ENCODE assay signal across 19 cellular contexts in the genomic region with DNA sequence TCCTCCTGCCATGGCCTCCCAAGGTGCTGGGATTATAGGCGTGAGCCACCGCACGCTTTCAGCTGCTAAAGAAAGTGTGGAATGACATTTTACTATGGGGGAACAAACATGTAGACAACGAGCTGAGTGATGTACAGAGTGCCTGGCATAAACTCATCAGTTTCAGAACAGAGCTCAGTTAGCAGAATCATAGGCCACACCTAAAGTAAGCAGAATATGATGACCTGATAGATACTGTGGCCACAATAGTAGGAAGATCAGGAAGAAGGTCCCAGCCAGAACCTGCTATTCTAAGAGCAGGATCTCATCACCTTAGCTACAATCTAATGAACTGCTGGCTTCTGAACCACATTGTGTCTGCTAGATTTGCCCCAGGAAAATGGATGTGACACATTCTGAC.
"Had no signal": no experiment of that assay in that cellular context is flagged by ENCODE, and none has a peak within 500 bp of the region (broad histone marks: within the 10 kb centered on the region; RNA-seq: fewer than 3 reads in every experiment).

No MANE protein-coding gene starts in this region.

- DNase-seq: activated CD4-positive, CD25-positive, alpha-beta regulatory T cell; activated CD8-positive, alpha-beta memory T cell treated with anti-CD3 and anti-CD28 coated beads for 24 hours; activated effector memory CD4-positive, alpha-beta T cell treated with anti-CD3 and anti-CD28 coated beads, Interleukin-2, amount 50 U/mL, for 16 hours; activated T-cell treated with anti-CD3 and anti-CD28 coated beads for 4 hours; head of caudate nucleus; kidney glomerular epithelial cell; mesendoderm; nephron progenitor cell; occipital lobe; right cardiac atrium; SHP77; small intestine; stimulated activated CD4-positive, alpha-beta T cell treated with anti-CD3 and anti-CD28 coated beads, Interleukin-4, amount 100 ng/mL, for 4 hours; stimulated activated CD8-positive, alpha-beta memory T cell treated with anti-CD3 and anti-CD28 coated beads, Interleukin-4, amount 100 ng/mL, for 48 hours; stimulated activated naive CD4-positive, alpha-beta T cell treated with Interleukin-2 at 50 U/mL for 16 hours; substantia nigra; trophoblast cell had no signal

- H3K9me3 ChIP-seq: prostate gland had no signal

- H3K27ac ChIP-seq: epithelial cell of prostate, prostate gland had no signal

- ATAC-seq: right cardiac atrium had no signal

- H3K27ac Mint-ChIP-seq: nephron progenitor cell had no signal

- H3K4me3 Mint-ChIP-seq: nephron progenitor cell had no signal

- H3K4me3 ChIP-seq: prostate gland had no signal

- H3K9me3 Mint-ChIP-seq: nephron progenitor cell had no signal

- H3K36me3 ChIP-seq: prostate gland had no signal

- H3K4me1 ChIP-seq: prostate gland had no signal
